In genomic region chr22:46612341-46612903, GRCh38 we compare ENCODE assay signal across 12 cellular contexts. TPM values are rescaled to one million over a fixed set of nuclear protein-coding genes. Genes with fewer than 3 reads are reported as not detected.
DNase-seq lines count a peak whose midpoint lies in the region; ATAC-seq and TF ChIP-seq lines count a peak whose summit lies in the region.
"Had no signal": no experiment of that assay in that cellular context is flagged by ENCODE, and none has a peak within 500 bp of the region (broad histone marks: within the 10 kb centered on the region; RNA-seq: fewer than 3 reads in every experiment).

No MANE protein-coding gene starts in this region.

- no peak overlapping the region for H3K4me3 ChIP-seq in right atrium auricular region
- H3K4me3 ChIP-seq in coronary artery, result no peak overlapping the region
- H3K4me3 ChIP-seq: breast epithelium, SJCRH30 had no signal

- CTCF ChIA-PET in activated CD8-positive, alpha-beta memory T cell treated with anti-CD3 and anti-CD28 coated beads, Interleukin-2, amount 10 ng/mL, durations not matched to agents 7 days and 5 days (lab: Charles Lee), result interaction anchor here (0.9 to 4.7 kb wide), 6 partner anchors 9 to 49 kb away, joined by 3 to 23 read pairs (median 3); no protein-coding TSS in a partner anchor

- peak overlapping the region; percentile 82 for H3K4me3 Mint-ChIP-seq in activated CD8-positive, alpha-beta memory T cell treated with anti-CD3 and anti-CD28 coated beads, Interleukin-2, amount 10 ng/mL, durations not matched to agents 7 days and 5 days
- H3K4me3 Mint-ChIP-seq in activated T-cell treated with anti-CD3 and anti-CD28 coated beads, Interleukin-2, amount 50 U/mL, for 72 hours, result peak overlapping the region; percentile 91 to 92
- peak overlapping the region; percentile 85 to 86 for H3K4me3 Mint-ChIP-seq in stimulated activated naive CD8-positive, alpha-beta T cell treated with anti-CD3 and anti-CD28 coated beads, Interleukin-15, amount 100 ng/mL, for 72 hours

- H3K36me3 ChIP-seq in right atrium auricular region, result no peaks in the 10 kb centered on the region
- H3K36me3 ChIP-seq: breast epithelium, SJCRH30 had no signal

- peaks cover 0 to 44% of the 10 kb centered on the region in 2 donors for H3K4me1 ChIP-seq in right atrium auricular region

- no peaks in the 10 kb centered on the region for H3K27me3 Mint-ChIP-seq in activated CD8-positive, alpha-beta memory T cell treated with anti-CD3 and anti-CD28 coated beads, Interleukin-2, amount 10 ng/mL, durations not matched to agents 7 days and 5 days
- no peaks in the 10 kb centered on the region for H3K27me3 Mint-ChIP-seq in activated T-cell treated with anti-CD3 and anti-CD28 coated beads, Interleukin-2, amount 50 U/mL, for 72 hours (ENCODE audit: low read depth)
- H3K27me3 Mint-ChIP-seq in stimulated activated naive CD8-positive, alpha-beta T cell treated with anti-CD3 and anti-CD28 coated beads, Interleukin-15, amount 100 ng/mL, for 72 hours, result no peaks in the 10 kb centered on the region

- no peak for DNase-seq in activated CD8-positive, alpha-beta memory T cell treated with anti-CD3 and anti-CD28 coated beads, Interleukin-2, amount 10 ng/mL, durations not matched to agents 7 days and 5 days
- no peak for DNase-seq in activated CD8-positive, alpha-beta memory T cell treated with anti-CD3 and anti-CD28 coated beads, Interleukin-2, amount 50 U/mL, for 48 hours
- no peak for DNase-seq in activated T-cell treated with anti-CD3 and anti-CD28 coated beads, Interleukin-2, amount 50 U/mL, for 72 hours
- DNase-seq in right atrium auricular region (ENCODE audit: low spot score) (no peak), coronary artery (ENCODE audit: low spot score) (no peak)
- DNase-seq in stimulated activated naive CD8-positive, alpha-beta T cell treated with anti-CD3 and anti-CD28 coated beads, Interleukin-15, amount 100 ng/mL, for 72 hours, result no peak
- DNase-seq: ACHN, NCI-H226, SJCRH30 had no signal

- H3K27me3 ChIP-seq in right atrium auricular region, result no peaks in the 10 kb centered on the region
- H3K27me3 ChIP-seq: breast epithelium, SJCRH30 had no signal

- peak overlapping the region; percentile 94 for H3K27ac Mint-ChIP-seq in activated CD8-positive, alpha-beta memory T cell treated with anti-CD3 and anti-CD28 coated beads, Interleukin-2, amount 10 ng/mL, durations not matched to agents 7 days and 5 days
- H3K27ac Mint-ChIP-seq in activated T-cell treated with anti-CD3 and anti-CD28 coated beads, Interleukin-2, amount 50 U/mL, for 72 hours, result peak overlapping the region; percentile 89
- H3K27ac Mint-ChIP-seq in stimulated activated naive CD8-positive, alpha-beta T cell treated with anti-CD3 and anti-CD28 coated beads, Interleukin-15, amount 100 ng/mL, for 72 hours, result peak overlapping the region; percentile 84 to 87

- no peaks in the 10 kb centered on the region for H3K36me3 Mint-ChIP-seq in activated CD8-positive, alpha-beta memory T cell treated with anti-CD3 and anti-CD28 coated beads, Interleukin-2, amount 10 ng/mL, durations not matched to agents 7 days and 5 days
- H3K36me3 Mint-ChIP-seq in activated T-cell treated with anti-CD3 and anti-CD28 coated beads, Interleukin-2, amount 50 U/mL, for 72 hours (ENCODE audit: insufficient read depth in 2 of 2), result no peaks in the 10 kb centered on the region

- H3K9me3 Mint-ChIP-seq in activated CD8-positive, alpha-beta memory T cell treated with anti-CD3 and anti-CD28 coated beads, Interleukin-2, amount 10 ng/mL, durations not matched to agents 7 days and 5 days (ENCODE audit: low read depth), result no peaks in the 10 kb centered on the region
- H3K9me3 Mint-ChIP-seq in activated T-cell treated with anti-CD3 and anti-CD28 coated beads, Interleukin-2, amount 50 U/mL, for 72 hours, result no peaks in the 10 kb centered on the region
- no peaks in the 10 kb centered on the region for H3K9me3 Mint-ChIP-seq in stimulated activated naive CD8-positive, alpha-beta T cell treated with anti-CD3 and anti-CD28 coated beads, Interleukin-15, amount 100 ng/mL, for 72 hours

- TF ChIP-seq CTCF in right atrium auricular region (IDR thresholded peaks at IDR 0.05) (no peak), coronary artery (IDR thresholded peaks at IDR 0.05) (no peak)

- no peaks in the 10 kb centered on the region for H3K9me3 ChIP-seq in right atrium auricular region
- H3K9me3 ChIP-seq: breast epithelium, SJCRH30 had no signal

- H3K27ac ChIP-seq in right atrium auricular region (peak overlapping the region; percentile 51 to 65), coronary artery (no peak overlapping the region)
- H3K27ac ChIP-seq: SJCRH30 had no signal

- peak; percentile 14 for ATAC-seq in activated CD8-positive, alpha-beta memory T cell treated with anti-CD3 and anti-CD28 coated beads, Interleukin-2, amount 10 ng/mL, durations not matched to agents 7 days and 5 days
- peak in 1 of 2 donors; percentile 2 for ATAC-seq in activated T-cell treated with anti-CD3 and anti-CD28 coated beads, Interleukin-2, amount 50 U/mL, for 72 hours (replicated peaks in 1 of 2)
- ATAC-seq in stimulated activated naive CD8-positive, alpha-beta T cell treated with anti-CD3 and anti-CD28 coated beads, Interleukin-15, amount 100 ng/mL, for 72 hours, result no peak
- no peak for ATAC-seq in HG02938 (IDR thresholded peaks at IDR 0.05; ENCODE audit: unreplicated experiment)
- no peak for ATAC-seq in activated CD4-positive, CD25-positive, alpha-beta regulatory T cell treated with anti-CD3 and anti-CD28 coated beads, Interleukin-2, amount 50 U/mL, for 24 hours

- H3K4me1 Mint-ChIP-seq in activated CD8-positive, alpha-beta memory T cell treated with anti-CD3 and anti-CD28 coated beads, Interleukin-2, amount 10 ng/mL, durations not matched to agents 7 days and 5 days, result peaks cover 31% of the 10 kb centered on the region
- peaks cover 24% of the 10 kb centered on the region for H3K4me1 Mint-ChIP-seq in activated T-cell treated with anti-CD3 and anti-CD28 coated beads, Interleukin-2, amount 50 U/mL, for 72 hours (ENCODE audit: low read depth)
- H3K4me1 Mint-ChIP-seq in stimulated activated naive CD8-positive, alpha-beta T cell treated with anti-CD3 and anti-CD28 coated beads, Interleukin-15, amount 100 ng/mL, for 72 hours, result peaks cover 35% of the 10 kb centered on the region

RNA-seq across cellular contexts. Expression of gene GRAMD4, which starts 7.8 kb away (rescaled TPM):
- 10 to 100 TPM; 35.4 to 44.6 TPM for total RNA-seq in activated CD8-positive, alpha-beta memory T cell treated with anti-CD3 and anti-CD28 coated beads, Interleukin-2, amount 10 ng/mL, durations not matched to agents 7 days and 5 days
- 10 to 100 TPM; 42.8 to 53.5 TPM for total RNA-seq in activated T-cell treated with anti-CD3 and anti-CD28 coated beads, Interleukin-2, amount 50 U/mL, for 72 hours
- total RNA-seq in right atrium auricular region, result 10 to 100 TPM; 29.1 to 31.6 TPM

Comparison
In these comparisons a context has a peak if more than half of its experiments do, and no peak if none do; other contexts are left out.
1. H3K27ac ChIP-seq: peak in right atrium auricular region (2 of 2); none in coronary artery (0 of 2).
2. Peak in every context shown above with its lines, with median percentiles within 50 percentile points of each other: H3K27ac Mint-ChIP-seq and H3K4me3 Mint-ChIP-seq.